8 cellular contexts compared by ENCODE assay signal in genomic region chr10:34637419-34637911, GRCh38.
DNase-seq lines count a peak whose midpoint lies in the region; ATAC-seq, FAIRE-seq and TF ChIP-seq lines count a peak whose summit lies in the region.

No MANE protein-coding gene starts in this region.

- no peak overlapping the region for H3K4me2 ChIP-seq in OCI-LY1 (ENCODE audit: low read length)

- WGBS in pancreas, 2 donors: 29 to 31% methylated on average over 9 of the region's 9 CpGs

- H3K4me3 ChIP-seq in OCI-LY1 (ENCODE audit: low read depth, low read length, poor library complexity, severe bottlenecking): no peak overlapping the region
- H3K4me3 ChIP-seq in foreskin fibroblast (ENCODE audit: low read depth in 1 of 2, low read length in 2 of 2): no peak overlapping the region
- H3K4me3 ChIP-seq in pancreas: no peak overlapping the region

- DNase-seq in Calu3 (peak; percentile 83), foreskin fibroblast (peak; percentile 14 to 73), pancreas (peak in 5 of 6 donors; percentile 25 to 90 (median 59)), type B pancreatic cell (ENCODE audit: extremely low spot score, unreplicated experiment) (peak; percentile 76)
- peak; percentile 80 to 84 for DNase-seq in activated T-cell treated with anti-CD3 and anti-CD28 coated beads, Interleukin-2, amount 50 U/mL, for 48 hours

- H3K27ac Mint-ChIP-seq in Calu3 (ENCODE audit: unreplicated experiment) (peak overlapping the region; percentile 8), type B pancreatic cell (peak overlapping the region; percentile 15)

- no peak overlapping the region for H3K9ac ChIP-seq in OCI-LY1 (ENCODE audit: low read length)

- H3K36me3 ChIP-seq in OCI-LY1 (ENCODE audit: insufficient read depth, low read length): no peaks in the 10 kb centered on the region
- H3K36me3 ChIP-seq in pancreas: no peaks in the 10 kb centered on the region

- H3K9me3 Mint-ChIP-seq in Calu3 (ENCODE audit: low read depth, unreplicated experiment) (no peaks in the 10 kb centered on the region), type B pancreatic cell (peaks cover 4% of the 10 kb centered on the region)

- no peaks in the 10 kb centered on the region for H3K9me2 ChIP-seq in OCI-LY1 (ENCODE audit: low read depth, low read length)

- no peaks in the 10 kb centered on the region for H3F3A ChIP-seq in OCI-LY1 (ENCODE audit: insufficient read depth, low read length)

- peaks cover 3% of the 10 kb centered on the region for H3K36me3 Mint-ChIP-seq in Calu3 (ENCODE audit: insufficient read depth, unreplicated experiment)
- peaks cover 9% of the 10 kb centered on the region for H3K36me3 Mint-ChIP-seq in type B pancreatic cell

- H3K4me1 Mint-ChIP-seq in Calu3 (ENCODE audit: low read depth, unreplicated experiment) (peaks cover 40% of the 10 kb centered on the region), type B pancreatic cell (ENCODE audit: unreplicated experiment) (peaks cover 46% of the 10 kb centered on the region)

- no peak for FAIRE-seq in pancreas (lab: Jason Lieb, UNC)

- intact Hi-C loops in Calu3 (cut with micrococcal nuclease; ENCODE audit: unreplicated experiment): loop anchor here (5.0 kb wide), 4 partner anchors 115 to 1440 kb away; partner anchors contain the start of gene NRP1
- intact Hi-C loops in pancreas (cut with DNase I): loop anchor here in 2 of 3 donors (5.0 to 10.0 kb wide), 2 partner anchors 1300 to 1313 kb away; no protein-coding TSS in a partner anchor

- H3K4me1 ChIP-seq in OCI-LY1 (ENCODE audit: insufficient read depth, low read length, severe bottlenecking) (no peaks in the 10 kb centered on the region), pancreas (peaks cover 0 to 11% (median 4%) of the 10 kb centered on the region in 3 donors)

- H3K27ac ChIP-seq in OCI-LY1 (ENCODE audit: low read depth, low read length, poor library complexity, severe bottlenecking): no peak overlapping the region
- H3K27ac ChIP-seq in pancreas: no peak overlapping the region

- peak; percentile 86 for ATAC-seq in GM19395 (IDR thresholded peaks at IDR 0.05; ENCODE audit: unreplicated experiment)
- peak; percentile 85 for ATAC-seq in HG03442 (IDR thresholded peaks at IDR 0.05; ENCODE audit: unreplicated experiment)
- ATAC-seq in pancreas: peak; percentile 71 to 87 (median 83)

- H3K27me3 Mint-ChIP-seq in Calu3 (ENCODE audit: unreplicated experiment): no peaks in the 10 kb centered on the region
- no peaks in the 10 kb centered on the region for H3K27me3 Mint-ChIP-seq in type B pancreatic cell

- CTCF ChIA-PET in Calu3 (lab: Charles Lee): no interaction called here

- no peaks in the 10 kb centered on the region for H4K20me1 ChIP-seq in OCI-LY1 (ENCODE audit: insufficient read depth, low read length)

- H3K4me3 Mint-ChIP-seq in Calu3 (ENCODE audit: low read depth, unreplicated experiment): no peak overlapping the region
- peak overlapping the region; percentile 6 for H3K4me3 Mint-ChIP-seq in type B pancreatic cell

- H3K9me3 ChIP-seq in OCI-LY1 (ENCODE audit: low read length) (no peaks in the 10 kb centered on the region), pancreas (no peaks in the 10 kb centered on the region)

- no peaks in the 10 kb centered on the region for H3K79me2 ChIP-seq in OCI-LY1 (ENCODE audit: insufficient read depth, low read length)

- H2AFZ ChIP-seq in OCI-LY1 (ENCODE audit: low read length): no peak overlapping the region

- TF ChIP-seq CTCF in Calu3 (IDR thresholded peaks at IDR 0.05; ENCODE audit: unreplicated experiment): peak; percentile 96
- TF ChIP-seq CTCF in OCI-LY1 (IDR thresholded peaks at IDR 0.05; ENCODE audit: low read length): peak; percentile 97
- peak; percentile 99 for TF ChIP-seq CTCF in foreskin fibroblast (IDR thresholded peaks at IDR 0.05; ENCODE audit: low read depth, low read length)
- TF ChIP-seq CTCF in pancreas (IDR thresholded peaks at IDR 0.05): peak; percentile 81 to 97 (median 90)
- TF ChIP-seq CTCF in type B pancreatic cell (conservative IDR thresholded peaks at IDR 0.05): peak; percentile 99

- H3K27me3 ChIP-seq in OCI-LY1 (ENCODE audit: insufficient read depth, low read length) (no peaks in the 10 kb centered on the region), pancreas (no peaks in the 10 kb centered on the region)

- BruUV-seq in Calu3 (replicated peaks; lab: Mats Ljungman, UMichigan): no TSS peak
